In the genomic region with DNA sequence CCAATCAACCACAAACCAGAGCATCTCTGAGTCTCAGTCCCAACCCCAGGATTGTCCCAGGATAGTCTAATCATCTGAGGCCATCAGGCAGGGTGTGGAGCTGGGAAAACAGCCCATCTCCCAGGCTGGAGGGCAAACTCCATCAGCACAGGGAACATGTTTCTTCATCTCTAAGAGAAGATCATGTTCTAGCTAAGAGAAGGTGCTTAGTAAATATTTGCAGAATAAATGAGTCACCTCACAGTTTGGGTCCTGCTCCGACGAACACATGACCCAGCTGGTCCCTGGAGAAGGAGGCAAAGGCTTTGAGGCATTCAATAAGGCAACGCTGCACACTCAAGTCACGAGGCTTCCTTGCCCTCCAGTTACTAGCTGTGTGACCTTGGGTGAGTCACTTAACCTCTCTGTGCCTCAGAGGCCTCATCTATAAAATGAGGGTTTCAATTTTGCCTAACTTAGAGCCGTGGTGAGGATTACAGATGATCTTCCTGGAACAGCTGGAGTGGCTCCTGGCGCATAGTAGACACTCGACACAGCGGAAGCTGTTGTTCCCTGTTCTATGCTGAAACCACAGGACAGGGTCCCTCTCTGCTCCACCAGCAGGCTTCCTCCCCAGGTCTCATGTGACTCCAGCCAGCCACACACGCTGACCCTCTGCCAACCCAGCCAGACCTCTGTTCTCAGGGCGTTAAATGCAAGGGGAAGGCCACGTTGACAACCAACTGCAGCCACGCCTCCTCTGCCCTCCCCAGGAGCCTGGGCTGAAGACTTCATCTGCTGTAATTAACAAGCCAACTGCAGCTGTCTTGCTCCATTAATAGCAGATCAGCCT, we compare ENCODE assay signal across 1 cellular context.
TF ChIP-seq lines count a peak whose summit lies in the region.

No MANE protein-coding gene starts in this region.

TF ChIP-seq in HepG2, 621 proteins besides CTCF, POLR2A, EP300 and RAD21 (continued from another document):
- no peak for TF ChIP-seq TBL1XR1 (IDR thresholded peaks at IDR 0.05; ENCODE audit: borderline replicate concordance, low read length, partially characterized antibody)
- no peak for TF ChIP-seq ATRX (CRISPR knock-in tag; IDR thresholded peaks at IDR 0.05; ENCODE audit: borderline replicate concordance)
- TF ChIP-seq, protein P1, sequence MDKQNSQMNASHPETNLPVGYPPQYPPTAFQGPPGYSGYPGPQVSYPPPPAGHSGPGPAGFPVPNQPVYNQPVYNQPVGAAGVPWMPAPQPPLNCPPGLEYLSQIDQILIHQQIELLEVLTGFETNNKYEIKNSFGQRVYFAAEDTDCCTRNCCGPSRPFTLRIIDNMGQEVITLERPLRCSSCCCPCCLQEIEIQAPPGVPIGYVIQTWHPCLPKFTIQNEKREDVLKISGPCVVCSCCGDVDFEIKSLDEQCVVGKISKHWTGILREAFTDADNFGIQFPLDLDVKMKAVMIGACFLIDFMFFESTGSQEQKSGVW (CRISPR knock-in tag; IDR thresholded peaks at IDR 0.05; ENCODE audit: borderline replicate concordance): no peak
- TF ChIP-seq XRCC5 (optimal IDR thresholded peaks at IDR 0.05; ENCODE audit: low read length): peak; percentile 62
- TF ChIP-seq ATF1 (CRISPR knock-in tag; IDR thresholded peaks at IDR 0.05): no peak
- no peak for TF ChIP-seq ZNF883 (CRISPR knock-in tag; IDR thresholded peaks at IDR 0.05; ENCODE audit: not compliant biosample characterization)
- no peak for TF ChIP-seq ZNF460 (CRISPR knock-in tag; IDR thresholded peaks at IDR 0.05; ENCODE audit: borderline replicate concordance)
- TF ChIP-seq PAWR (CRISPR knock-in tag; IDR thresholded peaks at IDR 0.05; ENCODE audit: borderline replicate concordance): no peak
- no peak for TF ChIP-seq PTBP1 (IDR thresholded peaks at IDR 0.05; ENCODE audit: low read depth, low read length, poor library complexity, severe bottlenecking)
- TF ChIP-seq GATAD2A (CRISPR knock-in tag; IDR thresholded peaks at IDR 0.05): peak; percentile 84
